In the genomic region with DNA sequence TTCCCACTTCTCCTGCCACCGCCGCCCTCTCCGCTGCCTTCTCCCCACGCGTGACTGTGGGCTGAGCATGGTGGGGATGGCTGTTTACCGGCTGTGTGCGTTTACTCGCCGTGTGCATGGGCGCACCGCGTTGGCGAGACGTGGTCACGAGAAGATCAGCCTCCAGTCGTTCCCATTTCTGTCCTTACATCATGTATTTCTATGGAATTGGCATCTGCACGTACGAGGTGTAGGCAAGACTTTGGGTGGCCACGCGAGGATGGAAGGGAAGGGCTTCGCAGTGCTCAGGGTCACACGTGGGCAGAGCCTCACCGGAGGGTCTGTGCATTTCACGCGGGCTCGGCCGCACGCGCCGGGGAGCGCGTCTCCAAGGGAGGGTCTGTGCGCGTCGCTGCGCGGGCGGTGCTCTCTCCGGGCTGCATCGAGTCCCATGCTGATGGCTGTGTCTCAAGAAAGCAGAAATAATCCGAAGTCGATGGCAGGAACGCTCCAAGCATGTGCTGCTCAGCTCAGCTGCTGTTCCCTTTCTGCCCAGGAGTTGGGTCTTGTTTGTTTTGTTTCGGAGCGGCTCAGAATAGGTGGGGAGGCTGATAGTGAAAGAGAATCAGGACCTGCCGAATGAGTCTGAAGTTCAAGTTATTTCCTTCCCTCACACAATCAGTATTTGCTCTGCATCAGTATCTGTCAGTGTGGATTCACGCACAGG, we compare ENCODE assay signal across 7 cellular contexts. TPM values are rescaled to one million over a fixed set of nuclear protein-coding genes. Genes with fewer than 3 reads are reported as not detected.
DNase-seq lines count a peak whose midpoint lies in the region; ATAC-seq and TF ChIP-seq lines count a peak whose summit lies in the region.

No MANE protein-coding gene starts in this region.

- DNase-seq in T-helper 22 cell (ENCODE audit: low read depth) (peak; percentile 25), body of pancreas (peak; percentile 33 to 57 (median 45)), gastrocnemius medialis (no peak)

- 0% methylated on average over 15 to 46 of the region's 47 CpGs for WGBS in body of pancreas, 2 donors

- H3K9me3 ChIP-seq in body of pancreas (no peaks in the 10 kb centered on the region), iPS-15b (ENCODE audit: control insufficient read depth, insufficient read depth, low read length) (no peaks in the 10 kb centered on the region), gastrocnemius medialis (no peaks in the 10 kb centered on the region)

- H3K27me3 ChIP-seq in body of pancreas (no peaks in the 10 kb centered on the region), iPS-15b (ENCODE audit: control insufficient read depth, insufficient read depth, low read length) (peaks cover 31% of the 10 kb centered on the region), gastrocnemius medialis (peaks cover 0 to 16% (median 5%) of the 10 kb centered on the region in 3 donors)

- TF ChIP-seq POLR2A in body of pancreas (IDR thresholded peaks at IDR 0.05) (peak in 2 of 3 donors; percentile 19 to 35), gastrocnemius medialis (IDR thresholded peaks at IDR 0.05) (no peak)

- H3K36me3 ChIP-seq in body of pancreas (replicated peaks in 1 of 2; ENCODE audit: insufficient read depth in 1 of 2, low read depth in 2 of 2) = no peaks in the 10 kb centered on the region
- no peaks in the 10 kb centered on the region for H3K36me3 ChIP-seq in iPS-15b (ENCODE audit: control insufficient read depth, insufficient read depth, low read length)
- no peaks in the 10 kb centered on the region for H3K36me3 ChIP-seq in gastrocnemius medialis

- ATAC-seq in GM18502 (IDR thresholded peaks at IDR 0.05; ENCODE audit: poor library complexity, unreplicated experiment) = peak; percentile 31
- peak; percentile 43 for ATAC-seq in HG03520 (IDR thresholded peaks at IDR 0.05; ENCODE audit: unreplicated experiment)
- ATAC-seq in body of pancreas = peak; percentile 4
- peak in 1 of 2 donors; percentile 31 for ATAC-seq in gastrocnemius medialis
- no peak for ATAC-seq in HG03196 (IDR thresholded peaks at IDR 0.05; ENCODE audit: unreplicated experiment)

- peaks cover 59% of the 10 kb centered on the region for H3K4me1 ChIP-seq in body of pancreas
- no peaks in the 10 kb centered on the region for H3K4me1 ChIP-seq in iPS-15b (ENCODE audit: control insufficient read depth, insufficient read depth, low read length)
- H3K4me1 ChIP-seq in gastrocnemius medialis = peaks cover 5 to 12% of the 10 kb centered on the region in 2 donors

- peak overlapping the region; percentile 87 to 96 (median 92) for H3K27ac ChIP-seq in body of pancreas
- H3K27ac ChIP-seq in gastrocnemius medialis = peak overlapping the region in 3 of 4 donors; percentile 5 to 37 (median 9)

- TF ChIP-seq CTCF in body of pancreas (IDR thresholded peaks at IDR 0.05) = peak in 3 of 7 experiments; percentile 27 to 36 (median 34)
- TF ChIP-seq CTCF in gastrocnemius medialis (IDR thresholded peaks at IDR 0.05 in 4 of 5, conservative IDR thresholded peaks at IDR 0.05 in 1 of 5) = no peak

- H3K9ac ChIP-seq in iPS-15b (ENCODE audit: low read depth, low read length) = peak overlapping the region; percentile 60

- H3K4me3 ChIP-seq in body of pancreas = peak overlapping the region; percentile 67 to 70
- peak overlapping the region; percentile 93 for H3K4me3 ChIP-seq in iPS-15b (ENCODE audit: low read depth, low read length)
- H3K4me3 ChIP-seq in gastrocnemius medialis = peak overlapping the region; percentile 52 to 67 (median 60)

- intact Hi-C loops in body of pancreas (cut with DNase I) = no loop called here
- intact Hi-C loops in gastrocnemius medialis (cut with DNase I; ENCODE audit: low total_unique reads) = no loop called here

- in situ Hi-C loops in gastrocnemius medialis (cut with MboI; ENCODE audit: low sequenced_read_pairs in 4 of 4) = no loop called here

RNA-seq across cellular contexts. Expression of a gene that starts 1.0 kb away (rescaled TPM):
- total RNA-seq in body of pancreas (10 to 100 TPM; 12.5 to 14.2 TPM), gastrocnemius medialis (1 to 10 TPM in 3 of 4 donors, under 1 TPM in 1; 0.55 to 2.2 (median 1.5) TPM)

Comparison
In these comparisons a context has a peak if more than half of its experiments do, and no peak if none do; other contexts are left out.
1. DNase-seq: peak in T-helper 22 cell (single experiment) and body of pancreas (4 of 4); none in gastrocnemius medialis (0 of 2).
2. POLR2A ChIP-seq: peak in body of pancreas (2 of 3); none in gastrocnemius medialis (0 of 2).
3. RNA of a gene that starts 1.0 kb away (total RNA-seq): 12.5 to 14.2 TPM in body of pancreas; 0.55 to 2.2 TPM in gastrocnemius medialis; every median in the first group is over 4 times any median in the second.
4. Peak in every context shown above with its lines, with median percentiles within 50 percentile points of each other: H3K4me3 ChIP-seq.